Comparison of ENCODE assay signal across 14 cellular contexts in the genomic region with DNA sequence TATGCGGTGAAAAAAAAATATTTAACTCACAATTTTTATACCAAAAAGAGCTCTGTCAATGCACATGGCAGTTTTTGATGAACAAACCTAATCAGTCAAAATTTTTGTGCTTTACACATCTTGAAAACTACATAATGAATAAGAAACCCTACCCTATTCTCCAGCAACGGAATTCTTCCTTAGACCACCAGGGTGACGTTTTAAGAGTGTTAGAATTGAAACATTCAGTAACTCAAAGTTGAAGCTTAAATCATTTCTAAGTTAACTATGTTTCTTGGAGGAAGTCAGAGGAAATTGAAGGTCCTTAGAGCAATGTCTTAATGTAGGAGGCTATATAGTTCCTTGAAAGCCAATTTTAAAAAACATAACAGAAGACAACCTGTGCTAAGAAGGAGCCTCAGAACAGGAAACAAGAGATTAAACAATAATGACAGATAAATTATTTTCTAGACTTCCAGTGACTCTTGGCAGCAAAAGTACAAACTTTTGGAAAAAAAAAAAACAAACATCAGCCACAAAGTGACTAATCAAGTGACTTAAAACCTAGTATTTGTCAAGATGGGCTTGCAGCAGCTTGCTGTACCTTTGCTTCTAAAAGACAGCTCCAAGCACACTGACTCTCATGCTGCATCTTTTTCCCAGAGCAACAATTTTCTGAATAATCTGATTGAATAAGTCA. TPM values are rescaled to one million over a fixed set of nuclear protein-coding genes. Genes with fewer than 3 reads are reported as not detected.
DNase-seq lines count a peak whose midpoint lies in the region; ATAC-seq and TF ChIP-seq lines count a peak whose summit lies in the region.
"Had no signal": no experiment of that assay in that cellular context is flagged by ENCODE, and none has a peak within 500 bp of the region (broad histone marks: within the 10 kb centered on the region; RNA-seq: fewer than 3 reads in every experiment).

No MANE protein-coding gene starts in this region.

- no TSS peak for BruUV-seq in IMR-90 (replicated peaks; lab: Mats Ljungman, UMichigan)

- H3K4me1 Mint-ChIP-seq in stimulated activated effector memory CD8-positive, alpha-beta T cell treated with anti-CD3 and anti-CD28 coated beads, Interleukin-12 subunit alpha, Interleukin-12 subunit beta, amount 100 ng/mL, for 72 hours = no peaks in the 10 kb centered on the region

- peaks cover 11% of the 10 kb centered on the region for H3K9me1 ChIP-seq in IMR-90 (ENCODE audit: insufficient read depth, low read length)

- no peak overlapping the region for H3K56ac ChIP-seq in IMR-90 (ENCODE audit: extremely low read depth, insufficient read depth, low read length)

- H3K27ac ChIP-seq in ACC112 (ENCODE audit: low read depth, low read length) (peak overlapping the region; percentile 39), IMR-90 (ENCODE audit: insufficient read depth, low read length) (no peak overlapping the region), mesenchymal stem cell (ENCODE audit: low read length, poor library complexity, severe bottlenecking) (no peak overlapping the region)
- no peak overlapping the region for H3K27ac ChIP-seq in effector memory CD4-positive, alpha-beta T cell (ENCODE audit: insufficient read depth, low read length, poor library complexity, severe bottlenecking)
- H3K27ac ChIP-seq: BLaER1 treated with 17β-estradiol and CSF1 and Interleukin-3, amounts not matched to agents 10 nM and 100 nM had no signal

- H3K23ac ChIP-seq in IMR-90 (ENCODE audit: low read depth, low read length) (no peak overlapping the region; the same call in 1 of the 2 replicates), mesenchymal stem cell (ENCODE audit: low read length in 2 of 2) (no peak overlapping the region)

- H3K27ac Mint-ChIP-seq in stimulated activated effector memory CD8-positive, alpha-beta T cell treated with anti-CD3 and anti-CD28 coated beads, Interleukin-12 subunit alpha, Interleukin-12 subunit beta, amount 100 ng/mL, for 72 hours = no peak overlapping the region
- H3K27ac Mint-ChIP-seq: stimulated activated naive CD8-positive, alpha-beta T cell treated with anti-CD3 and anti-CD28 coated beads, Interleukin-15, Interleukin-2, amounts not matched to agents 100 ng/mL and 50 ng/mL, for 24 hours had no signal

- 0 out of 2 replicates have a peak overlapping the region, but pooled peaks have one; percentile 3 for H3K4me3 ChIP-seq in ACC112 (ENCODE audit: low read depth, low read length)
- H3K4me3 ChIP-seq in IMR-90 (ENCODE audit: insufficient read depth, low read depth, low read length) = no peak overlapping the region
- peak overlapping the region in 1 of 2 experiments; percentile 98 for H3K4me3 ChIP-seq in mesenchymal stem cell (ENCODE audit: insufficient read depth in 1 of 2, low read depth in 1 of 2, low read length in 2 of 2)
- H3K4me3 ChIP-seq in effector memory CD4-positive, alpha-beta T cell (ENCODE audit: insufficient read depth, low read depth, low read length, poor library complexity, severe bottlenecking) = no peak overlapping the region
- H3K4me3 ChIP-seq: BLaER1 treated with 17β-estradiol and CSF1 and Interleukin-3, amounts not matched to agents 10 nM and 100 nM had no signal

- no peak overlapping the region for H3K4me3 Mint-ChIP-seq in stimulated activated effector memory CD8-positive, alpha-beta T cell treated with anti-CD3 and anti-CD28 coated beads, Interleukin-12 subunit alpha, Interleukin-12 subunit beta, amount 100 ng/mL, for 72 hours
- H3K4me3 Mint-ChIP-seq: activated T-cell treated with anti-CD3 and anti-CD28 coated beads, Interleukin-2, amount 50 U/mL, for 4 hours; stimulated activated naive CD8-positive, alpha-beta T cell treated with anti-CD3 and anti-CD28 coated beads, Interleukin-15, Interleukin-2, amounts not matched to agents 100 ng/mL and 50 ng/mL, for 24 hours had no signal

- intact Hi-C loops in IMR-90 (cut with micrococcal nuclease) = loop anchor here (5.0 kb wide), 1 partner anchor 122 kb away; no protein-coding TSS in a partner anchor

- H3K4me2 ChIP-seq in IMR-90 (ENCODE audit: low read depth, low read length) (peak overlapping the region; percentile 44; the same call in 1 of the 2 replicates), mesenchymal stem cell (ENCODE audit: low read length, poor library complexity, severe bottlenecking) (no peak overlapping the region)

- dilution Hi-C loops in IMR-90 (cut with HindIII; ENCODE audit: low sequenced_read_pairs, unreplicated experiment) = no loop called here

- H2AFZ ChIP-seq in ACC112 (ENCODE audit: low read length, unreplicated experiment) (no peak overlapping the region), IMR-90 (replicated peaks; ENCODE audit: low read length, poor library complexity) (no peak overlapping the region), mesenchymal stem cell (ENCODE audit: low read depth, low read length) (no peak overlapping the region)

- H3K27me3 ChIP-seq in ACC112 (ENCODE audit: insufficient read depth, low read length) (no peaks in the 10 kb centered on the region), IMR-90 (ENCODE audit: control insufficient read depth, insufficient read depth, low read length) (no peaks in the 10 kb centered on the region), mesenchymal stem cell (ENCODE audit: control insufficient read depth in 1 of 2, insufficient read depth in 1 of 2, low read length in 2 of 2) (no peaks in the 10 kb centered on the region)
- H3K27me3 ChIP-seq in effector memory CD4-positive, alpha-beta T cell (replicated peaks; ENCODE audit: control insufficient read depth, insufficient read depth, low read length, poor library complexity, severe bottlenecking) = peaks cover 13% of the 10 kb centered on the region
- H3K27me3 ChIP-seq: BLaER1 treated with 17β-estradiol and CSF1 and Interleukin-3, amounts not matched to agents 10 nM and 100 nM had no signal

- H2BK120ac ChIP-seq in IMR-90 (ENCODE audit: low read depth, low read length) = no peak overlapping the region
- no peak overlapping the region for H2BK120ac ChIP-seq in mesenchymal stem cell (ENCODE audit: low read depth, low read length)

- no CpG with 5 or more reads among the region's 3 CpGs for WGBS in IMR-90 (ENCODE audit: extremely low coverage in 2 of 2, insufficient read length in 1 of 2), 2 experiments
- WGBS in mesenchymal stem cell = 94% methylated on average over 1 of the region's 3 CpGs

- H3K36me3 ChIP-seq in ACC112 (ENCODE audit: insufficient read depth, low read length) = peaks cover 22% of the 10 kb centered on the region; the same call in 1 of the 2 replicates
- peaks cover 13% of the 10 kb centered on the region for H3K36me3 ChIP-seq in IMR-90 (ENCODE audit: control insufficient read depth, insufficient read depth, low read length)
- H3K36me3 ChIP-seq in mesenchymal stem cell (ENCODE audit: control insufficient read depth in 1 of 2, insufficient read depth in 2 of 2, low read depth in 1 of 2, low read length in 2 of 2) = peaks cover 13 to 62% of the 10 kb centered on the region in 2 experiments
- H3K36me3 ChIP-seq in effector memory CD4-positive, alpha-beta T cell (ENCODE audit: control insufficient read depth, insufficient read depth, low read length) = no peaks in the 10 kb centered on the region

- peaks cover 55% of the 10 kb centered on the region for H4K20me1 ChIP-seq in IMR-90 (ENCODE audit: insufficient read depth, low read length)

- in situ Hi-C loops in IMR-90 (cut with MboI; ENCODE audit: low sequenced_read_pairs) = loop anchor here (10.0 to 25.0 kb wide), 4 partner anchors 120 to 922 kb away; a partner anchor contains a TSS

- H3K4ac ChIP-seq in IMR-90 (ENCODE audit: low read depth, low read length) (no peak overlapping the region), mesenchymal stem cell (ENCODE audit: low read depth in 1 of 2, low read length in 2 of 2) (no peak overlapping the region)

- H3K9me3 Mint-ChIP-seq in stimulated activated effector memory CD8-positive, alpha-beta T cell treated with anti-CD3 and anti-CD28 coated beads, Interleukin-12 subunit alpha, Interleukin-12 subunit beta, amount 100 ng/mL, for 72 hours = no peaks in the 10 kb centered on the region
- H3K9me3 Mint-ChIP-seq: activated T-cell treated with anti-CD3 and anti-CD28 coated beads, Interleukin-2, amount 50 U/mL, for 4 hours; stimulated activated naive CD8-positive, alpha-beta T cell treated with anti-CD3 and anti-CD28 coated beads, Interleukin-15, Interleukin-2, amounts not matched to agents 100 ng/mL and 50 ng/mL, for 24 hours had no signal

- no peak overlapping the region for H2BK12ac ChIP-seq in mesenchymal stem cell (ENCODE audit: low read length in 2 of 2)

- H2BK15ac ChIP-seq in IMR-90 (ENCODE audit: low read depth, low read length) (no peak overlapping the region), mesenchymal stem cell (ENCODE audit: low read depth, poor library complexity, severe bottlenecking) (no peak overlapping the region)

- no peak overlapping the region for H3K14ac ChIP-seq in IMR-90 (replicated peaks; ENCODE audit: low read depth, low read length)
- no peak overlapping the region for H3K14ac ChIP-seq in mesenchymal stem cell (ENCODE audit: low read length in 2 of 2)

- ATAC-seq in IMR-90 (ENCODE audit: low read depth) = no peak
- no peak for ATAC-seq in GM21447 (IDR thresholded peaks at IDR 0.05; ENCODE audit: unreplicated experiment)
- no peak for ATAC-seq in GM19455 (IDR thresholded peaks at IDR 0.05; ENCODE audit: unreplicated experiment)
- ATAC-seq in stimulated activated effector memory CD8-positive, alpha-beta T cell treated with anti-CD3 and anti-CD28 coated beads, Interleukin-12 subunit alpha, Interleukin-12 subunit beta, amount 100 ng/mL, for 72 hours = no peak
- ATAC-seq: activated T-cell treated with anti-CD3 and anti-CD28 coated beads, Interleukin-2, amount 50 U/mL, for 4 hours had no signal

- 0 out of 2 replicates have a peak, but pooled peaks have one; percentile 19 for TF ChIP-seq POLR2A in IMR-90 (IDR thresholded peaks at IDR 0.05; ENCODE audit: low read depth, low read length)

- POLR2A ChIA-PET in IMR-90 (lab: Charles Lee; ENCODE audit: unreplicated experiment) = interaction anchor here (0.6 kb wide), 2 partner anchors 162 to 559 kb away, joined by 4 to 5 read pairs; no protein-coding TSS in a partner anchor

- H2AK9ac ChIP-seq in IMR-90 (replicated peaks; ENCODE audit: low read depth, low read length, poor library complexity) = no peak overlapping the region

- H3K9me3 ChIP-seq in IMR-90 (ENCODE audit: control insufficient read depth, insufficient read depth, low read length) = no peaks in the 10 kb centered on the region
- no peaks in the 10 kb centered on the region for H3K9me3 ChIP-seq in mesenchymal stem cell (ENCODE audit: control insufficient read depth, low read length)
- no peaks in the 10 kb centered on the region for H3K9me3 ChIP-seq in effector memory CD4-positive, alpha-beta T cell (ENCODE audit: control insufficient read depth, low read length)

- H4K91ac ChIP-seq in IMR-90 (ENCODE audit: insufficient read depth, low read depth, low read length) = no peak overlapping the region
- no peak overlapping the region for H4K91ac ChIP-seq in mesenchymal stem cell (ENCODE audit: low read length)

- no peak overlapping the region for H2BK5ac ChIP-seq in IMR-90 (ENCODE audit: low read depth, low read length, poor library complexity, severe bottlenecking)
- no peak overlapping the region for H2BK5ac ChIP-seq in mesenchymal stem cell (ENCODE audit: low read depth, low read length, poor library complexity, severe bottlenecking)

- no peak for TF ChIP-seq RAD21 in IMR-90 (IDR thresholded peaks at IDR 0.05; ENCODE audit: low read length)

- no peak overlapping the region for H3K9ac ChIP-seq in IMR-90 (ENCODE audit: low read depth, low read length)
- H3K9ac ChIP-seq in mesenchymal stem cell (ENCODE audit: low read length) = peak overlapping the region; percentile 98
- H3K9ac ChIP-seq: BLaER1 treated with 17β-estradiol and CSF1 and Interleukin-3, amounts not matched to agents 10 nM and 100 nM had no signal

- peaks cover 52% of the 10 kb centered on the region for H3K79me2 ChIP-seq in ACC112 (ENCODE audit: control insufficient read depth, insufficient read depth, low read length, unreplicated experiment)

- H4K5ac ChIP-seq in IMR-90 (ENCODE audit: low read depth, low read length) = no peak overlapping the region

- H3K18ac ChIP-seq in IMR-90 (ENCODE audit: low read depth, low read length) = no peak overlapping the region
- H3K18ac ChIP-seq in mesenchymal stem cell (ENCODE audit: low read depth in 1 of 2, low read length in 2 of 2) = no peak overlapping the region

- no peak for TF ChIP-seq CTCF in IMR-90 (conservative IDR thresholded peaks at IDR 0.05; ENCODE audit: low read depth, low read length)

- CTCF ChIA-PET in IMR-90 (lab: Yijun Ruan, JAX) = interaction anchor here (0.6 kb wide), 3 partner anchors 70 to 814 kb away, joined by 3 read pairs; no protein-coding TSS in a partner anchor

- H4K8ac ChIP-seq in IMR-90 (ENCODE audit: low read depth in 2 of 2, low read length in 2 of 2) (no peak overlapping the region), mesenchymal stem cell (ENCODE audit: low read length) (no peak overlapping the region)

- H3K36me3 Mint-ChIP-seq in stimulated activated effector memory CD8-positive, alpha-beta T cell treated with anti-CD3 and anti-CD28 coated beads, Interleukin-12 subunit alpha, Interleukin-12 subunit beta, amount 100 ng/mL, for 72 hours = peaks cover 8% of the 10 kb centered on the region

- H2AK5ac ChIP-seq in IMR-90 (ENCODE audit: low read depth, low read length) (no peak overlapping the region), mesenchymal stem cell (ENCODE audit: low read length, severe bottlenecking) (no peak overlapping the region)

- H3K4me1 ChIP-seq in ACC112 (ENCODE audit: control insufficient read depth, insufficient read depth, low read length, unreplicated experiment) (peaks cover 22% of the 10 kb centered on the region), IMR-90 (ENCODE audit: control insufficient read depth, insufficient read depth, low read length) (peaks cover 12% of the 10 kb centered on the region), mesenchymal stem cell (ENCODE audit: control insufficient read depth, insufficient read depth, low read depth, low read length) (peaks cover 9% of the 10 kb centered on the region)
- H3K4me1 ChIP-seq in effector memory CD4-positive, alpha-beta T cell (ENCODE audit: control insufficient read depth, insufficient read depth, low read length, poor library complexity, severe bottlenecking) = peaks cover 3% of the 10 kb centered on the region

- H3K79me1 ChIP-seq in IMR-90 (ENCODE audit: low read depth in 1 of 2, low read length in 2 of 2) (peaks cover 11 to 51% of the 10 kb centered on the region in 2 experiments; a peak in 3 of 4 replicates), mesenchymal stem cell (replicated peaks; ENCODE audit: low read length, poor library complexity, severe bottlenecking) (peaks cover 1% of the 10 kb centered on the region)

- DNase-seq in IMR-90 = peak; percentile 43
- DNase-seq in dermis blood vessel endothelial cell = peak; percentile 17
- peak; percentile 64 for DNase-seq in mesenchymal stem cell
- DNase-seq in effector memory CD4-positive, alpha-beta T cell = no peak
- no peak for DNase-seq in stimulated activated effector memory CD8-positive, alpha-beta T cell treated with anti-CD3 and anti-CD28 coated beads, Interleukin-12 subunit alpha, Interleukin-12 subunit beta, amount 100 ng/mL, for 72 hours (ENCODE audit: low spot score in 2 of 2)
- DNase-seq: activated T-cell treated with anti-CD3 and anti-CD28 coated beads, Interleukin-2, amount 50 U/mL, for 4 hours; central memory CD4-positive, alpha-beta T cell; GOT3; RPMI8226 had no signal

- H2BK20ac ChIP-seq in IMR-90 (ENCODE audit: low read depth, low read length) = no peak overlapping the region

RNA-seq across cellular contexts. Expression of a gene that starts 6.2 kb away (rescaled TPM):
- total RNA-seq in IMR-90 (2012; rRNA removed) (21.1 and 26.4 TPM in 2 replicates), dermis blood vessel endothelial cell (21.7 and 24.2 TPM in 2 replicates)
- 47.9 and 53.9 TPM in 2 replicates for polyA plus RNA-seq in IMR-90 (2012; rRNA removed)
- polyA plus RNA-seq in IMR-90 (2012; cell fraction: cytosol; rRNA removed) = 35.5 and 39.0 TPM in 2 replicates
- polyA plus RNA-seq in IMR-90 (2012; cell fraction: nucleus; rRNA removed; ENCODE audit: low replicate concordance) = 63.3 and 76.1 TPM in 2 replicates
- polyA plus RNA-seq in mesenchymal stem cell (2013, experiment 1 of 2) = 38.9 TPM
- 38.8 TPM for polyA plus RNA-seq in mesenchymal stem cell (2013, experiment 2 of 2)

Comparison
In these comparisons a context has a peak if more than half of its experiments do, and no peak if none do; other contexts are left out.
1. DNase-seq: peak in IMR-90 (single experiment), dermis blood vessel endothelial cell (single experiment) and mesenchymal stem cell (single experiment); none in effector memory CD4-positive, alpha-beta T cell (0 of 3) and stimulated activated effector memory CD8-positive, alpha-beta T cell treated with anti-CD3 and anti-CD28 coated beads, Interleukin-12 subunit alpha, Interleukin-12 subunit beta, amount 100 ng/mL, for 72 hours (0 of 2).